14 cellular contexts compared by ENCODE assay signal in the genomic region with DNA sequence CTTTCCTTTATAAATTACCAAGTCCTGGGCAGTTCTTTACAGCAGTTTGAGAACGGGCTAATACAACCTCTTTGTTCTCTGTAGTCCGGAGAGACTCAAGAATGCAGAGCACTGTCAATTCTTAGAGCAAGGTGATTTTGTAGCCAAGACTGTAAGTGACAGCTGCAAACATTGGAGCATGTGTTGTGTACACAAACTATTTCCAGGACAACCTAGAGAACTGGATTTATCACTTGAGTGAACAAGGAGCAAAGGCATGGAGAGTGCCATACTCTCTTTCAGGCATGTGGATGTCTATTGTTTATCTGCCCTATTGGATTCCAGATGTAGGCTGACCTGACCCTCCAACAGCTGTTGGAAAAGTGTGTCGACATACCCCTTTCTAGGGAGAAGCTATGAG.
"Had no signal": no experiment of that assay in that cellular context is flagged by ENCODE, and none has a peak within 500 bp of the region (broad histone marks: within the 10 kb centered on the region; RNA-seq: fewer than 3 reads in every experiment).

No MANE protein-coding gene starts in this region.

- DNase-seq: effector memory CD4-positive, alpha-beta T cell; esophagus squamous epithelium; foreskin fibroblast; glutamatergic neuron; islet precursor cell; left ventricle myocardium inferior; lower lobe of right lung; retina; right lobe of liver; stimulated activated CD4-positive, alpha-beta T cell treated with anti-CD3 and anti-CD28 coated beads, Interleukin-4, amount 100 ng/mL, for 1 hour; upper lobe of right lung had no signal

- ATAC-seq: gastroesophageal sphincter; lower lobe of right lung; natural killer cell treated with Interleukin-12 subunit alpha and Interleukin-12 subunit beta and Interleukin-15 and Interleukin-18, amount 100 ng/mL, for 72 hours; right lobe of liver; stimulated activated memory B cell treated with anti-CD40 and anti-IgM and Interleukin-4, amounts not matched to agents 10 μg/mL and 1 μg/mL and 100 μg/mL, for 72 hours; upper lobe of right lung had no signal
